1 cellular context compared by ENCODE assay signal in genomic region chr14:77654001-77654431, GRCh38.
TF ChIP-seq lines count a peak whose summit lies in the region.

No MANE protein-coding gene starts in this region.

TF ChIP-seq in WTC11, 78 proteins besides CTCF, POLR2A, EP300 and RAD21 (continued from another document):
- TF ChIP-seq PRDM15 (CRISPR knock-in tag; IDR thresholded peaks at IDR 0.05) (no peak), E2F1 (CRISPR knock-in tag; IDR thresholded peaks at IDR 0.05) (no peak)
